7 cellular contexts compared by ENCODE assay signal in genomic region chr7:98398567-98399372, GRCh38. TPM values are rescaled to one million over a fixed set of nuclear protein-coding genes. Genes with fewer than 3 reads are reported as not detected.
DNase-seq lines count a peak whose midpoint lies in the region; ATAC-seq and TF ChIP-seq lines count a peak whose summit lies in the region.

No MANE protein-coding gene starts in this region.

- intact Hi-C loops in PC-9 (cut with micrococcal nuclease; ENCODE audit: unreplicated experiment) (loop anchor here (1.0 kb wide), 1 partner anchor 50 kb away; no protein-coding TSS in a partner anchor), left ventricle myocardium inferior (cut with micrococcal nuclease) (no loop called here), gastrocnemius medialis (cut with DNase I; ENCODE audit: low total_unique reads) (no loop called here)

- no peak overlapping the region for H4K8ac ChIP-seq in trophoblast cell (ENCODE audit: low read depth, low read length)

- no peak overlapping the region for H2BK5ac ChIP-seq in trophoblast cell (ENCODE audit: low read depth, low read length, poor library complexity)

- H3K23ac ChIP-seq in trophoblast cell (ENCODE audit: low read length) = no peak overlapping the region

- no peak overlapping the region for H3K14ac ChIP-seq in trophoblast cell (ENCODE audit: low read length)

- H3K79me2 ChIP-seq in PC-9 (ENCODE audit: low read depth) (peaks cover 64% of the 10 kb centered on the region), trophoblast cell (ENCODE audit: control insufficient read depth, insufficient read depth, low read length, poor library complexity) (peaks cover 20% of the 10 kb centered on the region)

- WGBS in trophoblast cell (ENCODE audit: extremely low coverage, insufficient coverage, insufficient read length) = no CpG with 5 or more reads among the region's 20 CpGs

- H3K27ac ChIP-seq in HEK293 (ENCODE audit: extremely low read depth, low read depth, low read length) (no peak overlapping the region), PC-9 (peak overlapping the region; percentile 83), foreskin keratinocyte (peak overlapping the region; percentile 88), trophoblast cell (ENCODE audit: low read depth, low read length) (no peak overlapping the region), left ventricle myocardium inferior (replicated peaks) (no peak overlapping the region), gastrocnemius medialis (peak overlapping the region in 1 of 4 donors; percentile 67)

- H3K4me3 ChIP-seq in HEK293 (ENCODE audit: low read depth, low read length) (peak overlapping the region; percentile 55), PC-9 (peak overlapping the region; percentile 87), trophoblast cell (ENCODE audit: low read depth, low read length) (no peak overlapping the region), left ventricle myocardium inferior (no peak overlapping the region), gastrocnemius medialis (no peak overlapping the region)

- H2AK5ac ChIP-seq in trophoblast cell (ENCODE audit: low read length) = no peak overlapping the region

- no peaks in the 10 kb centered on the region for H3K4me1 ChIP-seq in HEK293 (ENCODE audit: control insufficient read depth, insufficient read depth, low read length)
- peaks cover 39% of the 10 kb centered on the region for H3K4me1 ChIP-seq in PC-9 (replicated peaks; ENCODE audit: insufficient read depth)
- no peaks in the 10 kb centered on the region for H3K4me1 ChIP-seq in foreskin keratinocyte
- peaks cover 5 to 20% of the 10 kb centered on the region in 2 experiments for H3K4me1 ChIP-seq in trophoblast cell (ENCODE audit: control insufficient read depth in 1 of 2, insufficient read depth in 2 of 2, low read length in 2 of 2)
- peaks cover 16% of the 10 kb centered on the region for H3K4me1 ChIP-seq in left ventricle myocardium inferior
- peaks cover 10 to 11% of the 10 kb centered on the region in 2 donors for H3K4me1 ChIP-seq in gastrocnemius medialis

- no peak overlapping the region for H2AFZ ChIP-seq in PC-9
- no peak overlapping the region for H2AFZ ChIP-seq in trophoblast cell (ENCODE audit: insufficient read depth, low read length, poor library complexity)

- TF ChIP-seq POLR2A in gastrocnemius medialis (IDR thresholded peaks at IDR 0.05) = no peak

- POLR2A ChIA-PET in HEK293 (lab: Yijun Ruan, JAX) = interaction anchor here (0.5 kb wide), 1 partner anchor 9 kb away, joined by 3 read pairs; no protein-coding TSS in a partner anchor
- POLR2A ChIA-PET in PC-9 (lab: Charles Lee; ENCODE audit: unreplicated experiment) = interaction anchor here (0.6 kb wide), 1 partner anchor 1669 kb away, joined by 3 read pairs; no protein-coding TSS in a partner anchor

- H3K4me2 ChIP-seq in PC-9 (peak overlapping the region; percentile 93), trophoblast cell (ENCODE audit: low read length) (peak overlapping the region; percentile 43)

- no peak overlapping the region for H4K91ac ChIP-seq in trophoblast cell (ENCODE audit: low read depth, low read length)

- peaks cover 38% of the 10 kb centered on the region for H4K20me1 ChIP-seq in PC-9 (ENCODE audit: insufficient read depth)

- H3K36me3 ChIP-seq in HEK293 (ENCODE audit: control insufficient read depth in 2 of 2, insufficient read depth in 1 of 2, low read length in 2 of 2) (no peaks in the 10 kb centered on the region; a peak in 1 of 3 replicates), PC-9 (ENCODE audit: low read depth) (0 out of 2 replicates have a peak, but pooled peaks cover 6% of the 10 kb centered on the region), trophoblast cell (ENCODE audit: control insufficient read depth in 1 of 2, insufficient read depth in 2 of 2, low read length in 2 of 2) (peaks cover 0 to 2% of the 10 kb centered on the region in 2 experiments), left ventricle myocardium inferior (no peaks in the 10 kb centered on the region), gastrocnemius medialis (no peaks in the 10 kb centered on the region)

- peak overlapping the region; percentile 95 for H3K4ac ChIP-seq in trophoblast cell (ENCODE audit: low read depth, low read length)

- no peaks in the 10 kb centered on the region for H3K9me2 ChIP-seq in PC-9 (ENCODE audit: insufficient read depth)

- no peak for ATAC-seq in foreskin keratinocyte
- ATAC-seq in gastrocnemius medialis = no peak

- CTCF ChIA-PET in HEK293 (lab: Yijun Ruan, JAX) (interaction anchor here (0.6 kb wide), 1 partner anchor 25 kb away, joined by 3 read pairs; no protein-coding TSS in a partner anchor), PC-9 (lab: Charles Lee) (interaction anchor here (0.6 kb wide), 1 partner anchor 291 kb away, joined by 3 read pairs; no protein-coding TSS in a partner anchor)

- BruUV-seq in PC-9 (replicated peaks; lab: Mats Ljungman, UMichigan) = TSS peak; percentile 35

- 0 out of 2 replicates have a peak, but pooled peaks have one; percentile 17 for TF ChIP-seq CTCF in HEK293 (tag by site-specific recombination; IDR thresholded peaks at IDR 0.05)
- TF ChIP-seq CTCF in PC-9 (conservative IDR thresholded peaks at IDR 0.05) = no peak
- TF ChIP-seq CTCF in foreskin keratinocyte (conservative IDR thresholded peaks at IDR 0.05) = no peak
- TF ChIP-seq CTCF in left ventricle myocardium inferior (IDR thresholded peaks at IDR 0.05; ENCODE audit: borderline replicate concordance) = no peak
- no peak for TF ChIP-seq CTCF in gastrocnemius medialis (IDR thresholded peaks at IDR 0.05 in 4 of 5, conservative IDR thresholded peaks at IDR 0.05 in 1 of 5)

- H3K27me3 ChIP-seq in PC-9 (ENCODE audit: insufficient read depth, low read depth) (no peaks in the 10 kb centered on the region), foreskin keratinocyte (no peaks in the 10 kb centered on the region), trophoblast cell (ENCODE audit: insufficient read depth, low read length) (no peaks in the 10 kb centered on the region), left ventricle myocardium inferior (ENCODE audit: low read depth) (peaks cover 32% of the 10 kb centered on the region), gastrocnemius medialis (peaks cover 0 to 25% (median 20%) of the 10 kb centered on the region in 3 donors)

- H3F3A ChIP-seq in PC-9 (ENCODE audit: insufficient read depth, low read depth) = peaks cover 39% of the 10 kb centered on the region; the same call in 1 of the 2 replicates

- H3K79me1 ChIP-seq in trophoblast cell (ENCODE audit: low read length) = peaks cover 9% of the 10 kb centered on the region

- H3K9me3 ChIP-seq in HEK293 (ENCODE audit: control insufficient read depth, insufficient read depth, low read depth, low read length) = no peaks in the 10 kb centered on the region
- no peaks in the 10 kb centered on the region for H3K9me3 ChIP-seq in PC-9 (ENCODE audit: insufficient read depth, low read depth)
- H3K9me3 ChIP-seq in trophoblast cell (ENCODE audit: insufficient read depth, low read depth, low read length) = no peaks in the 10 kb centered on the region
- no peaks in the 10 kb centered on the region for H3K9me3 ChIP-seq in left ventricle myocardium inferior (replicated peaks)
- no peaks in the 10 kb centered on the region for H3K9me3 ChIP-seq in gastrocnemius medialis

- DNase-seq in PC-9 (peak; percentile 24 to 48), foreskin keratinocyte (peak; percentile 22 to 26), trophoblast cell (peak in 1 of 2 donors; percentile 56), left ventricle myocardium inferior (no peak), gastrocnemius medialis (no peak)
- DNase-seq in activated CD4-positive, CD25-positive, alpha-beta regulatory T cell treated with anti-CD3 and anti-CD28 coated beads, Interleukin-2, amount 50 U/mL, for 72 hours = no peak

- no peak overlapping the region for H4K12ac ChIP-seq in trophoblast cell (ENCODE audit: low read depth, low read length)

- in situ Hi-C loops in gastrocnemius medialis (cut with MboI; ENCODE audit: low sequenced_read_pairs in 4 of 4) = no loop called here

- H3K9ac ChIP-seq in trophoblast cell (ENCODE audit: low read length) = no peak overlapping the region

- no peak overlapping the region for H2BK12ac ChIP-seq in trophoblast cell (ENCODE audit: low read length)

- H3K18ac ChIP-seq in trophoblast cell (ENCODE audit: low read length) = no peak overlapping the region

- H2BK120ac ChIP-seq in trophoblast cell (ENCODE audit: insufficient read depth, low read length, poor library complexity) = no peak overlapping the region

TF ChIP-seq in HEK293, 187 proteins besides CTCF, POLR2A, EP300 and RAD21 (continues in another document):
- TF ChIP-seq ZBTB20 (tag by site-specific recombination; IDR thresholded peaks at IDR 0.05) (peak; percentile 57), ZNF362 (tag by site-specific recombination; IDR thresholded peaks at IDR 0.05) (0 out of 2 replicates have a peak, but pooled peaks have one; percentile 37), ZNF677 (tag by site-specific recombination; IDR thresholded peaks at IDR 0.05) (0 out of 2 replicates have a peak, but pooled peaks have one; percentile 40), SP7 (tag by site-specific recombination; IDR thresholded peaks at IDR 0.05) (0 out of 2 replicates have a peak, but pooled peaks have one; percentile 6), ZNF341 (tag by site-specific recombination; IDR thresholded peaks at IDR 0.05; ENCODE audit: low read depth) (peak; percentile 89)
- TF ChIP-seq, protein P1, sequence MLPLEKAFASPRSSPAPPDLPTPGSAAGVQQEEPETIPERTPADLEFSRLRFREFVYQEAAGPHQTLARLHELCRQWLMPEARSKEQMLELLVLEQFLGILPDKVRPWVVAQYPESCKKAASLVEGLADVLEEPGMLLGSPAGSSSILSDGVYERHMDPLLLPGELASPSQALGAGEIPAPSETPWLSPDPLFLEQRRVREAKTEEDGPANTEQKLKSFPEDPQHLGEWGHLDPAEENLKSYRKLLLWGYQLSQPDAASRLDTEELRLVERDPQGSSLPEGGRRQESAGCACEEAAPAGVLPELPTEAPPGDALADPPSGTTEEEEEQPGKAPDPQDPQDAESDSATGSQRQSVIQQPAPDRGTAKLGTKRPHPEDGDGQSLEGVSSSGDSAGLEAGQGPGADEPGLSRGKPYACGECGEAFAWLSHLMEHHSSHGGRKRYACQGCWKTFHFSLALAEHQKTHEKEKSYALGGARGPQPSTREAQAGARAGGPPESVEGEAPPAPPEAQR (tag by site-specific recombination; IDR thresholded peaks at IDR 0.05) = no peak

RNA-seq across cellular contexts. Expression of gene BAIAP2L1, which starts 2.1 kb away (rescaled TPM):
- total RNA-seq in PC-9 (2021) (89.4 and 102 TPM in 2 replicates), foreskin keratinocyte (38.0 and 47.6 TPM in 2 replicates), left ventricle myocardium inferior (2.1 TPM), gastrocnemius medialis (1 to 10 TPM in 2 of 4 donors, under 1 TPM in 2; 0.59 to 3.8 (median 1.2) TPM)
- 29.5 and 34.8 TPM in 2 replicates for polyA plus RNA-seq in foreskin keratinocyte
- 43.3 and 44.5 TPM in 2 replicates for polyA plus RNA-seq in trophoblast cell (2013)

Comparison
In these comparisons a context has a peak if more than half of its experiments do, and no peak if none do; other contexts are left out.
1. H3K27ac ChIP-seq: peak in PC-9 (single experiment) and foreskin keratinocyte (single experiment); none in HEK293 (single experiment), trophoblast cell (single experiment) and left ventricle myocardium inferior (single experiment).
2. H3K4me3 ChIP-seq: peak in HEK293 (single experiment) and PC-9 (single experiment); none in trophoblast cell (single experiment), left ventricle myocardium inferior (single experiment) and gastrocnemius medialis (0 of 4).
3. DNase-seq: peak in PC-9 (2 of 2) and foreskin keratinocyte (2 of 2); none in activated CD4-positive, CD25-positive, alpha-beta regulatory T cell treated with anti-CD3 and anti-CD28 coated beads, Interleukin-2, amount 50 U/mL, for 72 hours (single experiment), left ventricle myocardium inferior (single experiment) and gastrocnemius medialis (0 of 2).